ENCODE assay signal across 8 cellular contexts in the genomic region with DNA sequence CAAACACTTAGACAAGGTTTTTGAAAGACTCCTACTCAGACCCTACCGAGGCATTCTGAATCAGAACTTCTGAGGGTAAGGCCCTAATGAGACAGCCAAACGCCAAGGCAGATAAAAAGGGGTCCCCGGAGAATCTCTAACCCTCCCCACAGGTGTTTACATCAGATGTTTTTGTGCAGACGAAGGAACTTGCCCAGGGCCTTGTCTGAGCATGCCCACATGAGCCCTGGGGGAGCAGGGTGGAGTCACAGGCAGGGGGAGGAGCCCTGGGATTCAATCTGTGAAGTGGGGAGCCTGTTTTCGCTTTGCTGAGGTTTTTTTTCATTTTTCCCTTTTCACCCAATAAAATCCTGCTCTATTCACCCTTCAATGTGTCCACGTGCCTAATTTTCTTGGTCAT.
A peak's percentile ranks its signal among the peaks of the same experiment; 100 is the strongest.
DNase-seq lines count a peak whose midpoint lies in the region; ATAC-seq, FAIRE-seq and TF ChIP-seq lines count a peak whose summit lies in the region.

No MANE protein-coding gene starts in this region.

- ATAC-seq in A549 = no peak
- ATAC-seq in HepG2 = no peak
- peak; percentile 75 for ATAC-seq in stimulated activated memory B cell treated with anti-CD40 and anti-IgM and Interleukin-4, amounts not matched to agents 10 μg/mL and 1 μg/mL and 100 μg/mL, for 72 hours
- no peak for ATAC-seq in HG03039 (IDR thresholded peaks at IDR 0.05; ENCODE audit: unreplicated experiment)

- TF ChIP-seq RAD21 in A549 (conservative IDR thresholded peaks at IDR 0.05 in 1 of 2, IDR thresholded peaks at IDR 0.05 in 1 of 2) (no peak), HepG2 (CRISPR knock-in tag; IDR thresholded peaks at IDR 0.05) (no peak)

- no peaks in the 10 kb centered on the region for H3K27me3 Mint-ChIP-seq in stimulated activated memory B cell treated with anti-CD40 and anti-IgM and Interleukin-4, amounts not matched to agents 10 μg/mL and 1 μg/mL and 100 μg/mL, for 72 hours

- FAIRE-seq in A549 (lab: Jason Lieb, UNC) (no peak), HepG2 (lab: Jason Lieb, UNC) (no peak)

- peak overlapping the region; percentile 73 for H3K9ac ChIP-seq in Loucy (ENCODE audit: low read depth, low read length, poor library complexity, severe bottlenecking)
- H3K9ac ChIP-seq in HepG2 (ENCODE audit: insufficient read depth, low read depth, low read length) = no peak overlapping the region

- H3K4me2 ChIP-seq in A549 (peak overlapping the region; percentile 33; the same call in 1 of the 3 replicates), Loucy (ENCODE audit: low read depth, low read length, poor library complexity, severe bottlenecking) (peak overlapping the region; percentile 73), HepG2 (ENCODE audit: low read depth, low read length) (no peak overlapping the region)

- H3K36me3 ChIP-seq in Loucy (ENCODE audit: insufficient read depth, low read length) (no peaks in the 10 kb centered on the region), HepG2 (replicated peaks in 1 of 2; ENCODE audit: control insufficient read depth in 1 of 2, insufficient read depth in 2 of 2, low read length in 2 of 2) (no peaks in the 10 kb centered on the region)

- in situ Hi-C loops in HepG2 (cut with HindIII; ENCODE audit: extremely low pct_ligation_motif_present, low pct_unique_long_range_greater_than_20kb) = no loop called here

- BruUV-seq in HepG2 (replicated peaks; lab: Mats Ljungman, UMichigan) = no TSS peak

- H3K79me2 ChIP-seq in Loucy (ENCODE audit: insufficient read depth, low read length) (no peaks in the 10 kb centered on the region), HepG2 (ENCODE audit: insufficient read depth, low read length) (no peaks in the 10 kb centered on the region)

- no peaks in the 10 kb centered on the region for H3K36me3 Mint-ChIP-seq in stimulated activated memory B cell treated with anti-CD40 and anti-IgM and Interleukin-4, amounts not matched to agents 10 μg/mL and 1 μg/mL and 100 μg/mL, for 72 hours

- peak overlapping the region; percentile 40 for H3K27ac Mint-ChIP-seq in stimulated activated memory B cell treated with anti-CD40 and anti-IgM and Interleukin-4, amounts not matched to agents 10 μg/mL and 1 μg/mL and 100 μg/mL, for 72 hours

- no peak for TF ChIP-seq POLR2A in A549 (IDR thresholded peaks at IDR 0.05; ENCODE audit: low read length)
- TF ChIP-seq POLR2A in HepG2 (IDR thresholded peaks at IDR 0.05; ENCODE audit: insufficient read depth in 1 of 2, low read depth in 2 of 2, low read length in 2 of 2) = no peak

- no peaks in the 10 kb centered on the region for H3K9me3 Mint-ChIP-seq in stimulated activated memory B cell treated with anti-CD40 and anti-IgM and Interleukin-4, amounts not matched to agents 10 μg/mL and 1 μg/mL and 100 μg/mL, for 72 hours

- H3F3A ChIP-seq in Loucy (ENCODE audit: low read depth) = peaks cover 2% of the 10 kb centered on the region

- DNase-seq in A549 (ENCODE audit: low read depth in 1 of 2, low spot score in 1 of 2) = no peak
- peak; percentile 68 for DNase-seq in activated T-cell treated with anti-CD3 and anti-CD28 coated beads for 4 hours
- DNase-seq in HepG2 (ENCODE audit: low spot score) = no peak
- DNase-seq in DMS153 treated with DMSO at 0.1 percent for 48 hours (lab: John Stamatoyannopoulos, UW; ENCODE audit: unreplicated experiment) = no peak
- no peak for DNase-seq in coronary artery (ENCODE audit: low spot score)

- intact Hi-C loops in HepG2 (cut with micrococcal nuclease; ENCODE audit: unreplicated experiment) = no loop called here

- H3K27ac ChIP-seq in A549 = peak overlapping the region; percentile 35 to 75; a peak in 4 of 6 replicates
- no peak overlapping the region for H3K27ac ChIP-seq in HepG2 (ENCODE audit: extremely low read length, insufficient read depth, low read length)
- peak overlapping the region in 1 of 2 donors; percentile 57 for H3K27ac ChIP-seq in coronary artery

- H3K9me2 ChIP-seq in Loucy (replicated peaks; ENCODE audit: low read depth, low read length) = no peaks in the 10 kb centered on the region

- H3K4me3 ChIP-seq in A549 (no peak overlapping the region), Loucy (ENCODE audit: low read length, poor library complexity, severe bottlenecking) (peak overlapping the region; percentile 59), HepG2 (replicated peaks in 1 of 3; ENCODE audit: insufficient read depth in 1 of 3, low read depth in 2 of 3, low read length in 3 of 3) (no peak overlapping the region), coronary artery (no peak overlapping the region)

- H3K27me3 ChIP-seq in Loucy (ENCODE audit: insufficient read depth, low read length, poor library complexity, severe bottlenecking) (no peaks in the 10 kb centered on the region), HepG2 (ENCODE audit: control insufficient read depth in 1 of 2, insufficient read depth in 2 of 2, low read length in 2 of 2) (no peaks in the 10 kb centered on the region)

- H4K20me1 ChIP-seq in Loucy (ENCODE audit: insufficient read depth, low read length, poor library complexity, severe bottlenecking) = no peaks in the 10 kb centered on the region
- no peaks in the 10 kb centered on the region for H4K20me1 ChIP-seq in HepG2 (ENCODE audit: insufficient read depth, low read length)

- peaks cover 48% of the 10 kb centered on the region for H3K4me1 ChIP-seq in A549
- H3K4me1 ChIP-seq in Loucy (ENCODE audit: insufficient read depth, low read length, poor library complexity, severe bottlenecking) = peaks cover 64% of the 10 kb centered on the region
- H3K4me1 ChIP-seq in HepG2 (ENCODE audit: insufficient read depth, low read length) = peaks cover 41% of the 10 kb centered on the region

- no peak for TF ChIP-seq CTCF in A549 (IDR thresholded peaks at IDR 0.05)
- no peak for TF ChIP-seq CTCF in Loucy (conservative IDR thresholded peaks at IDR 0.05; ENCODE audit: low read length)
- no peak for TF ChIP-seq CTCF in HepG2 (CRISPR knock-in tag; IDR thresholded peaks at IDR 0.05)
- no peak for TF ChIP-seq CTCF in coronary artery (IDR thresholded peaks at IDR 0.05)

- no peaks in the 10 kb centered on the region for H3K9me3 ChIP-seq in A549
- no peaks in the 10 kb centered on the region for H3K9me3 ChIP-seq in Loucy (ENCODE audit: insufficient read depth, low read depth, low read length)
- H3K9me3 ChIP-seq in HepG2 (ENCODE audit: low read length) = no peaks in the 10 kb centered on the region

- peaks cover 43% of the 10 kb centered on the region for H3K4me1 Mint-ChIP-seq in stimulated activated memory B cell treated with anti-CD40 and anti-IgM and Interleukin-4, amounts not matched to agents 10 μg/mL and 1 μg/mL and 100 μg/mL, for 72 hours

- POLR2A ChIA-PET in A549 (lab: Yijun Ruan, JAX) = interaction anchor here (0.6 kb wide), 1 partner anchor 77 kb away, joined by 3 read pairs; a partner anchor contains a TSS
- POLR2A ChIA-PET in HepG2 (lab: Yijun Ruan, JAX) = no interaction called here

- CTCF ChIA-PET in A549 (lab: Yijun Ruan, JAX) (interaction anchor here (1.2 kb wide), 1 partner anchor 14 kb away, joined by 4 read pairs; no protein-coding TSS in a partner anchor), HepG2 (lab: Yijun Ruan, JAX; ENCODE audit: low intra/inter-chr PET ratio, low total read pairs) (no interaction called here)

- TF ChIP-seq EP300 in A549 (IDR thresholded peaks at IDR 0.05) (no peak), HepG2 (IDR thresholded peaks at IDR 0.05; ENCODE audit: low read depth in 2 of 2, low read length in 2 of 2) (no peak), HepG2 (CRISPR knock-in tag; IDR thresholded peaks at IDR 0.05; ENCODE audit: borderline replicate concordance) (no peak)

- WGBS in A549 (ENCODE audit: missing lambda C conversion rate) = 90% methylated on average over 6 of the region's 6 CpGs
- 88% methylated on average over 6 of the region's 6 CpGs for WGBS in HepG2 (ENCODE audit: low lambda C conversion rate)

- H2AFZ ChIP-seq in Loucy (ENCODE audit: low read length) (peak overlapping the region; percentile 4; the same call in 1 of the 2 replicates), HepG2 (ENCODE audit: low read length) (no peak overlapping the region)

- H3K4me3 Mint-ChIP-seq in stimulated activated memory B cell treated with anti-CD40 and anti-IgM and Interleukin-4, amounts not matched to agents 10 μg/mL and 1 μg/mL and 100 μg/mL, for 72 hours = peak overlapping the region; percentile 37

TF ChIP-seq in A549, 52 proteins besides CTCF, POLR2A, EP300 and RAD21:
- no peak for TF ChIP-seq KDM5A (IDR thresholded peaks at IDR 0.05)
- TF ChIP-seq HOXB5 (CRISPR knock-in tag; IDR thresholded peaks at IDR 0.05) = no peak
- TF ChIP-seq, protein P1, sequence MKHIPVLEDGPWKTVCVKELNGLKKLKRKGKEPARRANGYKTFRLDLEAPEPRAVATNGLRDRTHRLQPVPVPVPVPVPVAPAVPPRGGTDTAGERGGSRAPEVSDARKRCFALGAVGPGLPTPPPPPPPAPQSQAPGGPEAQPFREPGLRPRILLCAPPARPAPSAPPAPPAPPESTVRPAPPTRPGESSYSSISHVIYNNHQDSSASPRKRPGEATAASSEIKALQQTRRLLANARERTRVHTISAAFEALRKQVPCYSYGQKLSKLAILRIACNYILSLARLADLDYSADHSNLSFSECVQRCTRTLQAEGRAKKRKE (CRISPR knock-in tag; IDR thresholded peaks at IDR 0.05; ENCODE audit: low read depth) = no peak
- no peak for TF ChIP-seq ZNF302 (CRISPR knock-in tag; IDR thresholded peaks at IDR 0.05)
- no peak for TF ChIP-seq JUN (IDR thresholded peaks at IDR 0.05)

TF ChIP-seq in HepG2, 621 proteins besides CTCF, POLR2A, EP300 and RAD21:
- TF ChIP-seq ZSCAN25 (CRISPR knock-in tag; IDR thresholded peaks at IDR 0.05) (no peak), ZNF234 (CRISPR knock-in tag; conservative IDR thresholded peaks at IDR 0.05) (no peak)
- TF ChIP-seq, protein P2, sequence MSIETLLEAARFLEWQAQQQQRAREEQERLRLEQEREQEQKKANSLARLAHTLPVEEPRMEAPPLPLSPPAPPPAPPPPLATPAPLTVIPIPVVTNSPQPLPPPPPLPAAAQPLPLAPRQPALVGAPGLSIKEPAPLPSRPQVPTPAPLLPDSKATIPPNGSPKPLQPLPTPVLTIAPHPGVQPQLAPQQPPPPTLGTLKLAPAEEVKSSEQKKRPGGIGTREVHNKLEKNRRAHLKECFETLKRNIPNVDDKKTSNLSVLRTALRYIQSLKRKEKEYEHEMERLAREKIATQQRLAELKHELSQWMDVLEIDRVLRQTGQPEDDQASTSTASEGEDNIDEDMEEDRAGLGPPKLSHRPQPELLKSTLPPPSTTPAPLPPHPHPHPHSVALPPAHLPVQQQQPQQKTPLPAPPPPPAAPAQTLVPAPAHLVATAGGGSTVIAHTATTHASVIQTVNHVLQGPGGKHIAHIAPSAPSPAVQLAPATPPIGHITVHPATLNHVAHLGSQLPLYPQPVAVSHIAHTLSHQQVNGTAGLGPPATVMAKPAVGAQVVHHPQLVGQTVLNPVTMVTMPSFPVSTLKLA (IDR thresholded peaks at IDR 0.05) = peak; percentile 28; the same call in 1 of the 2 replicates
